ENCODE assay signal across 8 cellular contexts in the genomic region with DNA sequence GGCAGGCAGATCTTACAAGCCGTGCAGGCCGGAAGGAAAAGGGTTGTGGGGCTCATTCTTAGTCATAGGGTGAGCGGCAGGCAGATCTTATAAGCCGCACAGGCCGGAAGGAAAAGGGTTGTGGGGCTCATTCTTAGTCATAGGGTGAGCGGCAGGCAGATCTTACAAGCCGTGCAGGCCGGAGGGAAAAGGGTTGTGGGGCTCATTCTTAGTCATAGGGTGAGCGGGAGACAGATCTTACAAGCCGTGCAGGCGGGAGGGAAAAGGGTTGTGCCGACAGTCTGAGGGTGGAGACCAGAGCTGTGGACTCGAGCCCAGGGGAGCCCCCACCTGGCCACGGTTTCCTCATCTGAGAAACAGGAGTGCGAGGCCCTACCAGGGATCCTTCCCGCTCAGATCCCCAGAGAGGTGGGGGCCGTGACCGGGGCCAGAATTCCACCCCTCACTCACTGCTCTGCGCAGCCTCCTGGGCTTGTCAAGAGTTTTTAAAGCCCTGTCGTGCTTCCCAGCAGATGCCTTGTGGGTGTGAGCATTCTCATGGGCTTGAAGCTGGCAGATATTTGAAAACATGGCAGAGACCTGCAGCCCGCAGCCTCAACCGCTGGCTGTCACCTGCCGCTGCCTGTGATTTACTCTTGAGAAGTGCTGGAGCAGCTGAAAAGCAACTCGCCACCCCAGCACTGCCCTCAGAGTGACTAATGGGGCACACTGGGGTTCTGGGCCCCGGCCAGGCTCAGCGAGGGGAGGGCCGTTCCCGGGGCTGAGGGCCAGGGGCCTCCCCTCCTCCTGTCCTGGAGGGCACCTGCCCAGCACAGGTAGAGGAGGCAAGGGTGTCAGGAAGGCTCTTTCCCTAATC. TPM values are rescaled to one million over a fixed set of nuclear protein-coding genes. Genes with fewer than 3 reads are reported as not detected.
DNase-seq lines count a peak whose midpoint lies in the region; ATAC-seq, FAIRE-seq and TF ChIP-seq lines count a peak whose summit lies in the region.

No MANE protein-coding gene starts in this region.

- H3K27me3 ChIP-seq in heart left ventricle, result peaks cover 0 to 53% (median 10%) of the 10 kb centered on the region in 9 donors

- H3K4me1 ChIP-seq in heart left ventricle, result peaks cover 0 to 39% (median 6%) of the 10 kb centered on the region in 12 donors

- H3K27ac Mint-ChIP-seq in activated T-helper 17 cell treated with anti-CD3 and anti-CD28 coated beads, Interleukin-2, amount 50 U/mL, for 72 hours, result peak overlapping the region; percentile 83

- peak overlapping the region in 6 of 12 donors; percentile 2 to 41 (median 12) for H3K4me3 ChIP-seq in heart left ventricle

- H3K27ac ChIP-seq in heart left ventricle, result peak overlapping the region in 3 of 12 donors; percentile 37 to 91 (median 57)

- TF ChIP-seq CTCF in heart left ventricle (IDR thresholded peaks at IDR 0.05), result no peak

- peaks cover 18% of the 10 kb centered on the region for H3K4me1 Mint-ChIP-seq in activated T-helper 17 cell treated with anti-CD3 and anti-CD28 coated beads, Interleukin-2, amount 50 U/mL, for 72 hours

- no peaks in the 10 kb centered on the region for H3K36me3 ChIP-seq in heart left ventricle

- DNase-seq in GM18507 (ENCODE audit: extremely low spot score, insufficient read length, low read depth), result peak; percentile 82
- DNase-seq in RPMI7951 (ENCODE audit: low read depth), result peak; percentile 100
- peak in 3 of 5 donors; percentile 20 to 64 (median 44) for DNase-seq in heart left ventricle
- peak; percentile 72 to 78 for DNase-seq in stimulated activated CD4-positive, alpha-beta T cell treated with anti-CD3 and anti-CD28 coated beads, Interleukin-2, amount 100 ng/mL, for 24 hours
- no peak for DNase-seq in NCI-H2107 (lab: John Stamatoyannopoulos, UW)
- DNase-seq in NCI-H2196 treated with DMSO at 0.1 percent for 48 hours (lab: John Stamatoyannopoulos, UW; ENCODE audit: unreplicated experiment), result no peak

- peak; percentile 100 for FAIRE-seq in GM18507 (lab: Jason Lieb, UNC)

- WGBS in heart left ventricle, 4 donors, result 52 to 59% (median 56%) methylated on average over 20 to 28 of the region's 28 CpGs

- no peaks in the 10 kb centered on the region for H3K9me3 ChIP-seq in heart left ventricle

- no peak for TF ChIP-seq POLR2A in heart left ventricle (IDR thresholded peaks at IDR 0.05)

- no peaks in the 10 kb centered on the region for H3K9me3 Mint-ChIP-seq in activated T-helper 17 cell treated with anti-CD3 and anti-CD28 coated beads, Interleukin-2, amount 50 U/mL, for 72 hours

- peak; percentile 67 for ATAC-seq in HG02981 (IDR thresholded peaks at IDR 0.05; ENCODE audit: unreplicated experiment)
- peak; percentile 88 for ATAC-seq in activated T-helper 17 cell treated with anti-CD3 and anti-CD28 coated beads, Interleukin-2, amount 50 U/mL, for 72 hours (replicated peaks)
- ATAC-seq in heart left ventricle, result peak; percentile 8 to 60 (median 39)

- peaks cover 5% of the 10 kb centered on the region for H3K27me3 Mint-ChIP-seq in activated T-helper 17 cell treated with anti-CD3 and anti-CD28 coated beads, Interleukin-2, amount 50 U/mL, for 72 hours

- peak overlapping the region; percentile 75 for H3K4me3 Mint-ChIP-seq in activated T-helper 17 cell treated with anti-CD3 and anti-CD28 coated beads, Interleukin-2, amount 50 U/mL, for 72 hours

- H3K36me3 Mint-ChIP-seq in activated T-helper 17 cell treated with anti-CD3 and anti-CD28 coated beads, Interleukin-2, amount 50 U/mL, for 72 hours (ENCODE audit: low read depth), result no peaks in the 10 kb centered on the region

- intact Hi-C loops in heart left ventricle (cut with DNase I), result no loop called here

RNA-seq across cellular contexts. Expression of a gene that starts 31.9 kb away (rescaled TPM):
- total RNA-seq in RPMI7951 (2014; rRNA removed; shearing (Covaris generic)), result 15.0 and 19.7 TPM in 2 replicates
- not detected for total RNA-seq in activated T-helper 17 cell treated with anti-CD3 and anti-CD28 coated beads, Interleukin-2, amount 50 U/mL, for 72 hours
- total RNA-seq in heart left ventricle, result under 1 TPM in 3 of 9 donors, not detected in 6; 0.07 to 0.32 (median 0.07) TPM
- under 1 TPM in 1 of 2 donors, not detected in 1; 0.01 TPM for polyA plus RNA-seq in heart left ventricle

RNA-seq across cellular contexts. Expression of a gene that starts 55.8 kb away (rescaled TPM):
- total RNA-seq in RPMI7951 (2014; rRNA removed; shearing (Covaris generic)), result 44.7 and 58.5 TPM in 2 replicates
- 10 to 100 TPM; 16.0 to 20.5 TPM for total RNA-seq in activated T-helper 17 cell treated with anti-CD3 and anti-CD28 coated beads, Interleukin-2, amount 50 U/mL, for 72 hours
- total RNA-seq in heart left ventricle, result 10 to 100 TPM in 1 of 9 donors, 1 to 10 TPM in 8; 7.2 to 10.5 (median 8.7) TPM
- polyA plus RNA-seq in heart left ventricle, result 10 to 100 TPM in 1 of 2 donors, 1 to 10 TPM in 1; 7.1 to 10.2 TPM

Comparison
In these comparisons a context has a peak if more than half of its experiments do, and no peak if none do; other contexts are left out.
1. DNase-seq: peak in GM18507 (single experiment), RPMI7951 (single experiment), heart left ventricle (3 of 5) and stimulated activated CD4-positive, alpha-beta T cell treated with anti-CD3 and anti-CD28 coated beads, Interleukin-2, amount 100 ng/mL, for 24 hours (2 of 2); none in NCI-H2107 (single experiment) and NCI-H2196 treated with DMSO at 0.1 percent for 48 hours (single experiment).
2. RNA of a gene that starts 31.9 kb away (total RNA-seq): 15.0 to 19.7 TPM in RPMI7951; 0.07 to 0.32 TPM in heart left ventricle and not detected in activated T-helper 17 cell treated with anti-CD3 and anti-CD28 coated beads, Interleukin-2, amount 50 U/mL, for 72 hours; every median in the first group is over 10 times any median in the second.
3. Peak in every context shown above with its lines, with median percentiles within 50 percentile points of each other: ATAC-seq.